Comparison of ENCODE assay signal across 33 cellular contexts in genomic region chr5:76187386-76187785, GRCh38.
A peak's percentile ranks its signal among the peaks of the same experiment; 100 is the strongest.
DNase-seq lines count a peak whose midpoint lies in the region; ATAC-seq, FAIRE-seq and TF ChIP-seq lines count a peak whose summit lies in the region.
"Had no signal": no experiment of that assay in that cellular context is flagged by ENCODE, and none has a peak within 500 bp of the region (broad histone marks: within the 10 kb centered on the region; RNA-seq: fewer than 3 reads in every experiment).

No MANE protein-coding gene starts in this region.

- no peak for DNase-seq in GM12878 (ENCODE audit: low read depth, low spot score)
- no peak for DNase-seq in stimulated activated naive B cell treated with anti-CD40 and anti-IgM and Interleukin-4, amounts not matched to agents 10 μg/mL and 1 μg/mL and 100 μg/mL, for 72 hours
- no peak for DNase-seq in activated T-cell treated with anti-CD3 and anti-CD28 coated beads, Interleukin-2, amount 50 U/mL, for 72 hours
- no peak for DNase-seq in activated gamma-delta T cell (lab: John Stamatoyannopoulos, UW)
- DNase-seq: 8988T; ACHN; AML-193; BE2C; C1 segment of cervical spinal cord; Caco-2; Calu3; CD4-positive, alpha-beta memory T cell; CD4-positive, alpha-beta T cell; CD4-positive, CD25-positive, alpha-beta regulatory T cell; CD8-positive, alpha-beta memory T cell; CD8-positive, alpha-beta T cell; COR-L47; DMS 273 treated with DMSO at 0.1 percent for 48 hours; DMS153; DMS53; DMS79; DMS79 treated with DMSO at 0.1 percent for 48 hours; DND-41; EL had no signal

- CTCF ChIA-PET in GM12878 (lab: Yijun Ruan, JAX): no interaction called here

- no peak overlapping the region for H3K27ac ChIP-seq in GM12878 (ENCODE audit: control insufficient read depth, insufficient read depth)
- H3K27ac ChIP-seq: 22Rv1; A549; BLaER1; BLaER1 treated with 17β-estradiol and CSF1 and Interleukin-3, amounts not matched to agents 10 nM and 100 nM; C4-2B had no signal

- H2AFZ ChIP-seq in GM12878 (ENCODE audit: control insufficient read depth, low read depth, low read length): no peak overlapping the region

- intact Hi-C loops in GM12878 (cut with micrococcal nuclease; ENCODE audit: unreplicated experiment): no loop called here

- H3K9me3 ChIP-seq in GM12878 (replicated peaks; ENCODE audit: control insufficient read depth, insufficient read depth, low read length): peaks cover 7% of the 10 kb centered on the region; the same call in 2 of the 3 replicates
- H3K9me3 ChIP-seq: A549, BE2C had no signal

- TF ChIP-seq POLR2A in GM12878 (IDR thresholded peaks at IDR 0.05; ENCODE audit: low read depth, low read length): no peak

- H3K9ac ChIP-seq in GM12878 (ENCODE audit: control insufficient read depth, insufficient read depth, low read length): no peak overlapping the region
- H3K9ac ChIP-seq: BLaER1; BLaER1 treated with 17β-estradiol and CSF1 and Interleukin-3, amounts not matched to agents 10 nM and 100 nM had no signal

- H3K36me3 Mint-ChIP-seq in stimulated activated naive B cell treated with anti-CD40 and anti-IgM and Interleukin-4, amounts not matched to agents 10 μg/mL and 1 μg/mL and 100 μg/mL, for 72 hours: no peaks in the 10 kb centered on the region
- peaks cover 6 to 9% of the 10 kb centered on the region in 2 donors for H3K36me3 Mint-ChIP-seq in activated T-cell treated with anti-CD3 and anti-CD28 coated beads, Interleukin-2, amount 50 U/mL, for 72 hours (ENCODE audit: insufficient read depth in 2 of 2)
- H3K36me3 Mint-ChIP-seq: CD8-positive, alpha-beta T cell had no signal

- no peaks in the 10 kb centered on the region for H3K27me3 ChIP-seq in GM12878 (replicated peaks in 1 of 2; ENCODE audit: control insufficient read depth in 2 of 2, insufficient read depth in 2 of 2, low read length in 1 of 2)
- H3K27me3 ChIP-seq: BE2C; BLaER1; BLaER1 treated with 17β-estradiol and CSF1 and Interleukin-3, amounts not matched to agents 10 nM and 100 nM had no signal

- no peak overlapping the region for H3K27ac Mint-ChIP-seq in stimulated activated naive B cell treated with anti-CD40 and anti-IgM and Interleukin-4, amounts not matched to agents 10 μg/mL and 1 μg/mL and 100 μg/mL, for 72 hours
- H3K27ac Mint-ChIP-seq in activated T-cell treated with anti-CD3 and anti-CD28 coated beads, Interleukin-2, amount 50 U/mL, for 72 hours: no peak overlapping the region
- H3K27ac Mint-ChIP-seq: B cell; CD14-positive monocyte; CD4-positive, alpha-beta memory T cell; CD4-positive, alpha-beta T cell; CD4-positive, CD25-positive, alpha-beta regulatory T cell; CD8-positive, alpha-beta memory T cell; CD8-positive, alpha-beta T cell had no signal

- POLR2A ChIA-PET in GM12878 (lab: Charles Lee): no interaction called here

- H3K9me3 Mint-ChIP-seq in stimulated activated naive B cell treated with anti-CD40 and anti-IgM and Interleukin-4, amounts not matched to agents 10 μg/mL and 1 μg/mL and 100 μg/mL, for 72 hours: peaks cover 4 to 11% of the 10 kb centered on the region in 2 donors
- peaks cover 7 to 8% of the 10 kb centered on the region in 2 donors for H3K9me3 Mint-ChIP-seq in activated T-cell treated with anti-CD3 and anti-CD28 coated beads, Interleukin-2, amount 50 U/mL, for 72 hours
- H3K9me3 Mint-ChIP-seq: CD4-positive, alpha-beta T cell; CD8-positive, alpha-beta memory T cell; CD8-positive, alpha-beta T cell had no signal

- H3K4me3 ChIP-seq in GM12878: no peak overlapping the region
- H3K4me3 ChIP-seq: A549; BLaER1; BLaER1 treated with 17β-estradiol and CSF1 and Interleukin-3, amounts not matched to agents 10 nM and 100 nM had no signal

- no peak for TF ChIP-seq RAD21 in GM12878 (IDR thresholded peaks at IDR 0.05; ENCODE audit: insufficient read depth, low read depth, low read length)

- H4K20me1 ChIP-seq in GM12878 (ENCODE audit: control insufficient read depth, insufficient read depth): no peaks in the 10 kb centered on the region
- H4K20me1 ChIP-seq: BLaER1; BLaER1 treated with 17β-estradiol and CSF1 and Interleukin-3, amounts not matched to agents 10 nM and 100 nM had no signal

- FAIRE-seq in GM12878 (lab: Jason Lieb, UNC): no peak
- FAIRE-seq: A204.1, A549, D721Med had no signal

- H3K36me3 ChIP-seq in GM12878 (ENCODE audit: control insufficient read depth in 2 of 2, insufficient read depth in 2 of 2, low read length in 1 of 2): no peaks in the 10 kb centered on the region
- H3K36me3 ChIP-seq: BE2C; BLaER1; BLaER1 treated with 17β-estradiol and CSF1 and Interleukin-3, amounts not matched to agents 10 nM and 100 nM had no signal

- H3K4me3 Mint-ChIP-seq in stimulated activated naive B cell treated with anti-CD40 and anti-IgM and Interleukin-4, amounts not matched to agents 10 μg/mL and 1 μg/mL and 100 μg/mL, for 72 hours: no peak overlapping the region
- no peak overlapping the region for H3K4me3 Mint-ChIP-seq in activated T-cell treated with anti-CD3 and anti-CD28 coated beads, Interleukin-2, amount 50 U/mL, for 72 hours
- H3K4me3 Mint-ChIP-seq: B cell; CD14-positive monocyte; CD4-positive, alpha-beta memory T cell; CD4-positive, alpha-beta T cell; CD8-positive, alpha-beta memory T cell; CD8-positive, alpha-beta T cell had no signal

- BruUV-seq in GM12878 (replicated peaks; lab: Mats Ljungman, UMichigan): no TSS peak

- no peak for TF ChIP-seq CTCF in GM12878 (IDR thresholded peaks at IDR 0.05 in 2 of 3, conservative IDR thresholded peaks at IDR 0.05 in 1 of 3; ENCODE audit: control insufficient read depth in 2 of 3, extremely low read depth in 1 of 3, insufficient read depth in 1 of 3, low read depth in 3 of 3, low read length in 3 of 3)

- H3K4me2 ChIP-seq in GM12878 (ENCODE audit: control insufficient read depth, insufficient read depth): no peak overlapping the region
- H3K4me2 ChIP-seq: A549; BLaER1; BLaER1 treated with 17β-estradiol and CSF1 and Interleukin-3, amounts not matched to agents 10 nM and 100 nM had no signal

- H3K4me1 Mint-ChIP-seq in stimulated activated naive B cell treated with anti-CD40 and anti-IgM and Interleukin-4, amounts not matched to agents 10 μg/mL and 1 μg/mL and 100 μg/mL, for 72 hours: peaks cover 2 to 12% of the 10 kb centered on the region in 2 donors
- peaks cover 4% of the 10 kb centered on the region for H3K4me1 Mint-ChIP-seq in activated T-cell treated with anti-CD3 and anti-CD28 coated beads, Interleukin-2, amount 50 U/mL, for 72 hours (ENCODE audit: low read depth)
- H3K4me1 Mint-ChIP-seq: B cell had no signal

- no peak for ATAC-seq in GM12878
- ATAC-seq in stimulated activated naive B cell treated with anti-CD40 and anti-IgM and Interleukin-4, amounts not matched to agents 10 μg/mL and 1 μg/mL and 100 μg/mL, for 72 hours (replicated peaks): peak; percentile 65 to 87
- ATAC-seq in activated T-cell treated with anti-CD3 and anti-CD28 coated beads, Interleukin-2, amount 50 U/mL, for 72 hours (replicated peaks in 1 of 2): no peak
- ATAC-seq: A549; CD8-positive, alpha-beta T cell had no signal

- in situ Hi-C loops in GM12878 (cut with MboI): no loop called here

- RAD21 ChIA-PET in GM12878 (lab: Charles Lee; ENCODE audit: unreplicated experiment): no interaction called here

- H3K27me3 Mint-ChIP-seq in stimulated activated naive B cell treated with anti-CD40 and anti-IgM and Interleukin-4, amounts not matched to agents 10 μg/mL and 1 μg/mL and 100 μg/mL, for 72 hours: peaks cover 7 to 17% of the 10 kb centered on the region in 2 donors
- H3K27me3 Mint-ChIP-seq in activated T-cell treated with anti-CD3 and anti-CD28 coated beads, Interleukin-2, amount 50 U/mL, for 72 hours (ENCODE audit: low read depth): peaks cover 9% of the 10 kb centered on the region
- H3K27me3 Mint-ChIP-seq: CD4-positive, alpha-beta T cell had no signal

- SMC1A ChIA-PET in GM12878 (lab: Charles Lee; ENCODE audit: uncharacterized antibody, unreplicated experiment): no interaction called here

- no peak for TF ChIP-seq EP300 in GM12878 (IDR thresholded peaks at IDR 0.05; ENCODE audit: borderline replicate concordance in 1 of 2, control insufficient read depth in 1 of 2, low read depth in 2 of 2, low read length in 2 of 2)

- no peaks in the 10 kb centered on the region for H3K79me2 ChIP-seq in GM12878 (ENCODE audit: control insufficient read depth, insufficient read depth, low read length)

- no peaks in the 10 kb centered on the region for H3K4me1 ChIP-seq in GM12878 (ENCODE audit: control insufficient read depth, insufficient read depth, low read length)
- H3K4me1 ChIP-seq: A549, BE2C, BLaER1, Caco-2 had no signal

TF ChIP-seq in GM12878, 131 proteins besides CTCF, POLR2A, EP300 and RAD21 (continues in another document):
- TF ChIP-seq SMAD1 (IDR thresholded peaks at IDR 0.05; ENCODE audit: low read depth, partially characterized antibody): no peak
- no peak for TF ChIP-seq CEBPB (IDR thresholded peaks at IDR 0.05; ENCODE audit: borderline replicate concordance in 1 of 2, low read depth in 2 of 2, low read length in 2 of 2)
- TF ChIP-seq ATF3 (IDR thresholded peaks at IDR 0.05; ENCODE audit: borderline replicate concordance, extremely low read depth, low read depth, low read length): no peak
- TF ChIP-seq, protein P1, sequence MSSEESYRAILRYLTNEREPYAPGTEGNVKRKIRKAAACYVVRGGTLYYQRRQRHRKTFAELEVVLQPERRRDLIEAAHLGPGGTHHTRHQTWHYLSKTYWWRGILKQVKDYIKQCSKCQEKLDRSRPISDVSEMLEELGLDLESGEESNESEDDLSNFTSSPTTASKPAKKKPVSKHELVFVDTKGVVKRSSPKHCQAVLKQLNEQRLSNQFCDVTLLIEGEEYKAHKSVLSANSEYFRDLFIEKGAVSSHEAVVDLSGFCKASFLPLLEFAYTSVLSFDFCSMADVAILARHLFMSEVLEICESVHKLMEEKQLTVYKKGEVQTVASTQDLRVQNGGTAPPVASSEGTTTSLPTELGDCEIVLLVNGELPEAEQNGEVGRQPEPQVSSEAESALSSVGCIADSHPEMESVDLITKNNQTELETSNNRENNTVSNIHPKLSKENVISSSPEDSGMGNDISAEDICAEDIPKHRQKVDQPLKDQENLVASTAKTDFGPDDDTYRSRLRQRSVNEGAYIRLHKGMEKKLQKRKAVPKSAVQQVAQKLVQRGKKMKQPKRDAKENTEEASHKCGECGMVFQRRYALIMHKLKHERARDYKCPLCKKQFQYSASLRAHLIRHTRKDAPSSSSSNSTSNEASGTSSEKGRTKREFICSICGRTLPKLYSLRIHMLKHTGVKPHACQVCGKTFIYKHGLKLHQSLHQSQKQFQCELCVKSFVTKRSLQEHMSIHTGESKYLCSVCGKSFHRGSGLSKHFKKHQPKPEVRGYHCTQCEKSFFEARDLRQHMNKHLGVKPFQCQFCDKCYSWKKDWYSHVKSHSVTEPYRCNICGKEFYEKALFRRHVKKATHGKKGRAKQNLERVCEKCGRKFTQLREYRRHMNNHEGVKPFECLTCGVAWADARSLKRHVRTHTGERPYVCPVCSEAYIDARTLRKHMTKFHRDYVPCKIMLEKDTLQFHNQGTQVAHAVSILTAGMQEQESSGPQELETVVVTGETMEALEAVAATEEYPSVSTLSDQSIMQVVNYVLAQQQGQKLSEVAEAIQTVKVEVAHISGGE (CRISPR knock-in tag; IDR thresholded peaks at IDR 0.05): no peak

Comparison
In these comparisons a context has a peak if more than half of its experiments do, and no peak if none do; other contexts are left out.
1. ATAC-seq: peak in stimulated activated naive B cell treated with anti-CD40 and anti-IgM and Interleukin-4, amounts not matched to agents 10 μg/mL and 1 μg/mL and 100 μg/mL, for 72 hours (2 of 2); none in GM12878 (single experiment) and activated T-cell treated with anti-CD3 and anti-CD28 coated beads, Interleukin-2, amount 50 U/mL, for 72 hours (0 of 2).